17 cellular contexts compared by ENCODE assay signal in genomic region chr3:84987709-84988504, GRCh38. TPM values are rescaled to one million over a fixed set of nuclear protein-coding genes. Genes with fewer than 3 reads are reported as not detected.
"Had no signal": no experiment of that assay in that cellular context is flagged by ENCODE, and none has a peak within 500 bp of the region (broad histone marks: within the 10 kb centered on the region; RNA-seq: fewer than 3 reads in every experiment).

No MANE protein-coding gene starts in this region.

- H3K4me3 Mint-ChIP-seq: activated CD4-positive, alpha-beta T cell treated with anti-CD3 and anti-CD28 coated beads for 36 hours; activated CD8-positive, alpha-beta T cell treated with anti-CD3 and anti-CD28 coated beads, Interleukin-2, amount 10 ng/mL, durations not matched to agents 7 days and 5 days; activated T-helper 1 cell treated with anti-CD3 and anti-CD28 coated beads, Interleukin-12 subunit alpha, Interleukin-12 subunit beta, Interleukin-2, Interleukin-4 antibody, amounts not matched to agents 30 ng/mL and 10 ng/mL and 1 ng/mL, durations not matched to agents 14 hours and 24 hours and 36 hours; nephron progenitor cell; stimulated activated naive B cell treated with anti-CD40 and anti-IgM and Interleukin-4, amounts not matched to agents 10 μg/mL and 1 μg/mL and 100 μg/mL, for 72 hours had no signal

- H3K4me1 Mint-ChIP-seq: activated CD4-positive, alpha-beta T cell treated with anti-CD3 and anti-CD28 coated beads for 36 hours; nephron progenitor cell; stimulated activated naive B cell treated with anti-CD40 and anti-IgM and Interleukin-4, amounts not matched to agents 10 μg/mL and 1 μg/mL and 100 μg/mL, for 72 hours had no signal

- H3K36me3 Mint-ChIP-seq: stimulated activated naive B cell treated with anti-CD40 and anti-IgM and Interleukin-4, amounts not matched to agents 10 μg/mL and 1 μg/mL and 100 μg/mL, for 72 hours had no signal

- H3K9me3 ChIP-seq: gastrocnemius medialis, left ventricle myocardium inferior, sigmoid colon, transverse colon had no signal

- H3K27ac ChIP-seq: cardiac muscle cell, coronary artery, gastrocnemius medialis, left ventricle myocardium inferior, sigmoid colon, transverse colon had no signal

- H3K4me3 ChIP-seq: cardiac muscle cell, coronary artery, gastrocnemius medialis, left ventricle myocardium inferior, sigmoid colon, transverse colon had no signal

- H3K9me3 Mint-ChIP-seq: activated T-helper 1 cell treated with anti-CD3 and anti-CD28 coated beads, Interleukin-12 subunit alpha, Interleukin-12 subunit beta, Interleukin-2, Interleukin-4 antibody, amounts not matched to agents 30 ng/mL and 10 ng/mL and 1 ng/mL, durations not matched to agents 14 hours and 24 hours and 36 hours; nephron progenitor cell; stimulated activated naive B cell treated with anti-CD40 and anti-IgM and Interleukin-4, amounts not matched to agents 10 μg/mL and 1 μg/mL and 100 μg/mL, for 72 hours had no signal

- H3K27me3 Mint-ChIP-seq: activated CD4-positive, alpha-beta T cell treated with anti-CD3 and anti-CD28 coated beads for 36 hours; stimulated activated naive B cell treated with anti-CD40 and anti-IgM and Interleukin-4, amounts not matched to agents 10 μg/mL and 1 μg/mL and 100 μg/mL, for 72 hours had no signal

- H3K27me3 ChIP-seq: cardiac muscle cell, gastrocnemius medialis, sigmoid colon, transverse colon had no signal

- ATAC-seq: activated CD4-positive, alpha-beta T cell treated with anti-CD3 and anti-CD28 coated beads for 36 hours; activated CD8-positive, alpha-beta T cell treated with anti-CD3 and anti-CD28 coated beads, Interleukin-2, amount 10 ng/mL, durations not matched to agents 7 days and 5 days; gastrocnemius medialis; stimulated activated naive B cell treated with anti-CD40 and anti-IgM and Interleukin-4, amounts not matched to agents 10 μg/mL and 1 μg/mL and 100 μg/mL, for 72 hours had no signal

- H3K27ac Mint-ChIP-seq: activated CD4-positive, alpha-beta T cell treated with anti-CD3 and anti-CD28 coated beads for 36 hours; activated CD8-positive, alpha-beta T cell treated with anti-CD3 and anti-CD28 coated beads, Interleukin-2, amount 10 ng/mL, durations not matched to agents 7 days and 5 days; activated T-helper 1 cell treated with anti-CD3 and anti-CD28 coated beads, Interleukin-12 subunit alpha, Interleukin-12 subunit beta, Interleukin-2, Interleukin-4 antibody, amounts not matched to agents 30 ng/mL and 10 ng/mL and 1 ng/mL, durations not matched to agents 14 hours and 24 hours and 36 hours; nephron progenitor cell; stimulated activated naive B cell treated with anti-CD40 and anti-IgM and Interleukin-4, amounts not matched to agents 10 μg/mL and 1 μg/mL and 100 μg/mL, for 72 hours had no signal

- DNase-seq: activated CD4-positive, alpha-beta T cell treated with anti-CD3 and anti-CD28 coated beads for 36 hours; activated CD8-positive, alpha-beta T cell treated with anti-CD3 and anti-CD28 coated beads, Interleukin-2, amount 10 ng/mL, durations not matched to agents 7 days and 5 days; activated naive CD4-positive, alpha-beta T cell treated with Interleukin-2 at 50 U/mL for 16 hours; effector CD8-positive, alpha-beta T cell; gastrocnemius medialis; left ventricle myocardium inferior; mesenchymal stem cell; nephron progenitor cell; sigmoid colon; stimulated activated CD4-positive, alpha-beta T cell treated with anti-CD3 and anti-CD28 coated beads, Interleukin-2, amount 100 ng/mL, for 24 hours; stimulated activated naive B cell treated with anti-CD40 and anti-IgM and Interleukin-4, amounts not matched to agents 10 μg/mL and 1 μg/mL and 100 μg/mL, for 72 hours; T1000; transverse colon had no signal

- H3K4me1 ChIP-seq: gastrocnemius medialis, left ventricle myocardium inferior, sigmoid colon, transverse colon had no signal

- H3K36me3 ChIP-seq: cardiac muscle cell, gastrocnemius medialis, left ventricle myocardium inferior, sigmoid colon, transverse colon had no signal

RNA-seq across cellular contexts. Expression of gene CADM2, which starts 29.1 kb away (rescaled TPM):
- total RNA-seq: activated T-helper 1 cell treated with anti-CD3 and anti-CD28 coated beads, Interleukin-12 subunit alpha, Interleukin-12 subunit beta, Interleukin-2, Interleukin-4 antibody, amounts not matched to agents 30 ng/mL and 10 ng/mL and 1 ng/mL, durations not matched to agents 14 hours and 24 hours and 36 hours had no signal
- polyA plus RNA-seq: keratinocyte had no signal
